Comparison of ENCODE assay signal across 9 cellular contexts in genomic region chr2:150133623-150134022, GRCh38.
DNase-seq lines count a peak whose midpoint lies in the region; ATAC-seq and TF ChIP-seq lines count a peak whose summit lies in the region.
"Had no signal": no experiment of that assay in that cellular context is flagged by ENCODE, and none has a peak within 500 bp of the region (broad histone marks: within the 10 kb centered on the region; RNA-seq: fewer than 3 reads in every experiment).

No MANE protein-coding gene starts in this region.

- H3K27ac ChIP-seq in foreskin keratinocyte (peak overlapping the region; percentile 80), sigmoid colon (peak overlapping the region in 1 of 4 donors; percentile 12), caudate nucleus (ENCODE audit: low read depth, low read length) (no peak overlapping the region)

- WGBS in sigmoid colon, 2 donors, result 79 to 84% methylated on average over 5 of the region's 5 CpGs

- no peaks in the 10 kb centered on the region for H3K9me3 ChIP-seq in sigmoid colon

- no peak for TF ChIP-seq EP300 in sigmoid colon (IDR thresholded peaks at IDR 0.05)

- H3K27me3 ChIP-seq in foreskin keratinocyte (no peaks in the 10 kb centered on the region), sigmoid colon (no peaks in the 10 kb centered on the region)

- peaks cover 4% of the 10 kb centered on the region for H3K4me1 Mint-ChIP-seq in activated CD8-positive, alpha-beta memory T cell treated with anti-CD3 and anti-CD28 coated beads, Interleukin-2, amount 10 ng/mL, durations not matched to agents 7 days and 5 days

- H3K4me3 Mint-ChIP-seq in activated CD8-positive, alpha-beta memory T cell treated with anti-CD3 and anti-CD28 coated beads, Interleukin-2, amount 10 ng/mL, durations not matched to agents 7 days and 5 days, result no peak overlapping the region
- H3K4me3 Mint-ChIP-seq: activated T-cell treated with anti-CD3 and anti-CD28 coated beads, Interleukin-2, amount 50 U/mL, for 4 hours had no signal

- no peak overlapping the region for H3K4me3 ChIP-seq in sigmoid colon

- peak; percentile 63 for ATAC-seq in activated CD8-positive, alpha-beta memory T cell treated with anti-CD3 and anti-CD28 coated beads, Interleukin-2, amount 10 ng/mL, durations not matched to agents 7 days and 5 days
- ATAC-seq in HG02870 (IDR thresholded peaks at IDR 0.05; ENCODE audit: unreplicated experiment) (peak; percentile 69), foreskin keratinocyte (peak; percentile 92)

- no peak for TF ChIP-seq CTCF in foreskin keratinocyte (conservative IDR thresholded peaks at IDR 0.05)
- TF ChIP-seq CTCF in sigmoid colon (IDR thresholded peaks at IDR 0.05), result no peak

- no peaks in the 10 kb centered on the region for H3K36me3 Mint-ChIP-seq in activated CD8-positive, alpha-beta memory T cell treated with anti-CD3 and anti-CD28 coated beads, Interleukin-2, amount 10 ng/mL, durations not matched to agents 7 days and 5 days

- H3K9me3 Mint-ChIP-seq in activated CD8-positive, alpha-beta memory T cell treated with anti-CD3 and anti-CD28 coated beads, Interleukin-2, amount 10 ng/mL, durations not matched to agents 7 days and 5 days (ENCODE audit: low read depth), result peaks cover 5% of the 10 kb centered on the region
- H3K9me3 Mint-ChIP-seq: activated T-cell treated with anti-CD3 and anti-CD28 coated beads, Interleukin-2, amount 50 U/mL, for 4 hours had no signal

- peaks cover 31% of the 10 kb centered on the region for H3K4me1 ChIP-seq in foreskin keratinocyte
- H3K4me1 ChIP-seq in sigmoid colon, result no peaks in the 10 kb centered on the region

- H3K27ac Mint-ChIP-seq in activated CD8-positive, alpha-beta memory T cell treated with anti-CD3 and anti-CD28 coated beads, Interleukin-2, amount 10 ng/mL, durations not matched to agents 7 days and 5 days, result no peak overlapping the region

- intact Hi-C loops in sigmoid colon (cut with DNase I), result no loop called here

- DNase-seq in activated CD8-positive, alpha-beta memory T cell treated with anti-CD3 and anti-CD28 coated beads, Interleukin-2, amount 10 ng/mL, durations not matched to agents 7 days and 5 days, result no peak
- no peak for DNase-seq in activated CD8-positive, alpha-beta memory T cell treated with anti-CD3 and anti-CD28 coated beads for 24 hours
- DNase-seq in NCI-H774 (lab: John Stamatoyannopoulos, UW) (peak; percentile 30), foreskin keratinocyte (peak; percentile 97 to 98), sigmoid colon (no peak), NCI-H1105 (lab: John Stamatoyannopoulos, UW) (no peak), caudate nucleus (lab: John Stamatoyannopoulos, UW) (no peak)
- DNase-seq: activated T-cell treated with anti-CD3 and anti-CD28 coated beads, Interleukin-2, amount 50 U/mL, for 4 hours had no signal

- TF ChIP-seq POLR2A in sigmoid colon (IDR thresholded peaks at IDR 0.05), result no peak

- no peaks in the 10 kb centered on the region for H3K36me3 ChIP-seq in sigmoid colon

- CTCF ChIA-PET in activated CD8-positive, alpha-beta memory T cell treated with anti-CD3 and anti-CD28 coated beads, Interleukin-2, amount 10 ng/mL, durations not matched to agents 7 days and 5 days (lab: Charles Lee), result no interaction called here

- no peaks in the 10 kb centered on the region for H3K27me3 Mint-ChIP-seq in activated CD8-positive, alpha-beta memory T cell treated with anti-CD3 and anti-CD28 coated beads, Interleukin-2, amount 10 ng/mL, durations not matched to agents 7 days and 5 days

Comparison
In these comparisons a context has a peak if more than half of its experiments do, and no peak if none do; other contexts are left out.
1. DNase-seq: peak in NCI-H774 (single experiment) and foreskin keratinocyte (2 of 2); none in activated CD8-positive, alpha-beta memory T cell treated with anti-CD3 and anti-CD28 coated beads, Interleukin-2, amount 10 ng/mL, durations not matched to agents 7 days and 5 days (single experiment), activated CD8-positive, alpha-beta memory T cell treated with anti-CD3 and anti-CD28 coated beads for 24 hours (single experiment), sigmoid colon (single experiment), NCI-H1105 (single experiment) and caudate nucleus (0 of 61).
2. Peak in every context shown above with its lines, with median percentiles within 50 percentile points of each other: ATAC-seq.